Comparison of ENCODE assay signal across 8 cellular contexts in genomic region chr14:71321556-71322315, GRCh38. TPM values are rescaled to one million over a fixed set of nuclear protein-coding genes. Genes with fewer than 3 reads are reported as not detected.
A peak's percentile ranks its signal among the peaks of the same experiment; 100 is the strongest.
DNase-seq lines count a peak whose midpoint lies in the region; ATAC-seq and TF ChIP-seq lines count a peak whose summit lies in the region.

No MANE protein-coding gene starts in this region.

- H3K4me1 ChIP-seq in gastroesophageal sphincter: peaks cover 0 to 48% (median 4%) of the 10 kb centered on the region in 3 donors
- no peaks in the 10 kb centered on the region for H3K4me1 ChIP-seq in ovary (ENCODE audit: insufficient read depth)

- no peaks in the 10 kb centered on the region for H3K9me3 Mint-ChIP-seq in activated CD4-positive, alpha-beta T cell treated with anti-CD3 and anti-CD28 coated beads for 36 hours (ENCODE audit: low read depth)
- no peaks in the 10 kb centered on the region for H3K9me3 Mint-ChIP-seq in activated CD8-positive, alpha-beta T cell treated with anti-CD3 and anti-CD28 coated beads for 36 hours

- TF ChIP-seq POLR2A in gastroesophageal sphincter (IDR thresholded peaks at IDR 0.05): no peak
- no peak for TF ChIP-seq POLR2A in ovary (IDR thresholded peaks at IDR 0.05)

- H3K36me3 Mint-ChIP-seq in activated CD4-positive, alpha-beta T cell treated with anti-CD3 and anti-CD28 coated beads for 36 hours (ENCODE audit: low read depth): peaks cover 9% of the 10 kb centered on the region
- peaks cover 2% of the 10 kb centered on the region for H3K36me3 Mint-ChIP-seq in activated CD8-positive, alpha-beta T cell treated with anti-CD3 and anti-CD28 coated beads for 36 hours (ENCODE audit: low read depth)

- CTCF ChIA-PET in activated CD4-positive, alpha-beta T cell treated with anti-CD3 and anti-CD28 coated beads for 36 hours (lab: Charles Lee): interaction anchor here (0.6 to 1.6 kb wide), 13 partner anchors 8 to 233 kb away, joined by 3 to 5 read pairs (median 3); no protein-coding TSS in a partner anchor
- CTCF ChIA-PET in activated CD8-positive, alpha-beta T cell treated with anti-CD3 and anti-CD28 coated beads for 36 hours (lab: Charles Lee): interaction anchor here (0.8 to 2.5 kb wide), 15 partner anchors 45 to 432 kb away, joined by 3 to 11 read pairs (median 3); no protein-coding TSS in a partner anchor

- H3K36me3 ChIP-seq in gastroesophageal sphincter (no peaks in the 10 kb centered on the region), ovary (no peaks in the 10 kb centered on the region)

- H3K27ac ChIP-seq in gastroesophageal sphincter: peak overlapping the region; percentile 95 to 100 (median 98)
- H3K27ac ChIP-seq in ovary: peak overlapping the region; percentile 93 to 98

- intact Hi-C loops in activated CD4-positive, alpha-beta T cell treated with anti-CD3 and anti-CD28 coated beads for 36 hours (cut with DNase I, micrococcal nuclease): loop anchor here (1.0 to 10.0 kb wide), 12 partner anchors 51 to 1709 kb away; partner anchors contain the start of genes PCNX1 (in 1 of the 2) and SUSD6 (in 1 of the 2)
- intact Hi-C loops in activated CD8-positive, alpha-beta T cell treated with anti-CD3 and anti-CD28 coated beads for 36 hours (cut with micrococcal nuclease): loop anchor here (5.0 to 10.0 kb wide), 2 partner anchors 86 to 153 kb away; no protein-coding TSS in a partner anchor
- intact Hi-C loops in ovary (cut with DNase I): loop anchor here in 3 of 4 donors (5.0 to 10.0 kb wide), 2 partner anchors 431 to 433 kb away; no protein-coding TSS in a partner anchor

- no peaks in the 10 kb centered on the region for H3K27me3 ChIP-seq in gastroesophageal sphincter
- no peaks in the 10 kb centered on the region for H3K27me3 ChIP-seq in ovary

- peak overlapping the region; percentile 89 for H3K27ac Mint-ChIP-seq in activated CD4-positive, alpha-beta T cell treated with anti-CD3 and anti-CD28 coated beads for 36 hours
- peak overlapping the region; percentile 93 for H3K27ac Mint-ChIP-seq in activated CD8-positive, alpha-beta T cell treated with anti-CD3 and anti-CD28 coated beads for 36 hours

- H3K9me3 ChIP-seq in gastroesophageal sphincter (no peaks in the 10 kb centered on the region), ovary (no peaks in the 10 kb centered on the region)

- peak; percentile 16 for DNase-seq in activated CD4-positive, alpha-beta T cell treated with anti-CD3 and anti-CD28 coated beads for 36 hours
- no peak for DNase-seq in activated CD4-positive, alpha-beta T cell treated with anti-CD3 and anti-CD28 coated beads, Interleukin-2, amount 50 U/mL, for 4 hours
- peak; percentile 61 for DNase-seq in NCI-H187 treated with DMSO at 0.1 percent for 48 hours (lab: John Stamatoyannopoulos, UW)
- peak; percentile 7 for DNase-seq in activated CD8-positive, alpha-beta T cell treated with anti-CD3 and anti-CD28 coated beads for 36 hours
- peak in 1 of 5 donors; percentile 17 for DNase-seq in ovary
- DNase-seq in activated gamma-delta T cell treated with Interleukin-2 at 50 U/mL for 16 hours: no peak

- H3K27me3 Mint-ChIP-seq in activated CD4-positive, alpha-beta T cell treated with anti-CD3 and anti-CD28 coated beads for 36 hours: no peaks in the 10 kb centered on the region
- no peaks in the 10 kb centered on the region for H3K27me3 Mint-ChIP-seq in activated CD8-positive, alpha-beta T cell treated with anti-CD3 and anti-CD28 coated beads for 36 hours

- H3K4me3 ChIP-seq in gastroesophageal sphincter: peak overlapping the region; percentile 83 to 88
- H3K4me3 ChIP-seq in ovary: peak overlapping the region; percentile 84

- POLR2A ChIA-PET in activated CD4-positive, alpha-beta T cell treated with anti-CD3 and anti-CD28 coated beads for 36 hours (lab: Charles Lee): interaction anchor here (0.6 to 2.4 kb wide), 12 partner anchors 9 to 408 kb away, joined by 3 to 17 read pairs (median 4); no protein-coding TSS in a partner anchor
- POLR2A ChIA-PET in activated CD8-positive, alpha-beta T cell treated with anti-CD3 and anti-CD28 coated beads for 36 hours (lab: Charles Lee): interaction anchor here (0.6 to 2.8 kb wide), 22 partner anchors 9 to 283 kb away, joined by 3 to 14 read pairs (median 4); no protein-coding TSS in a partner anchor

- H3K4me3 Mint-ChIP-seq in activated CD4-positive, alpha-beta T cell treated with anti-CD3 and anti-CD28 coated beads for 36 hours: peak overlapping the region; percentile 92
- peak overlapping the region; percentile 95 for H3K4me3 Mint-ChIP-seq in activated CD8-positive, alpha-beta T cell treated with anti-CD3 and anti-CD28 coated beads for 36 hours

- peaks cover 50% of the 10 kb centered on the region for H3K4me1 Mint-ChIP-seq in activated CD4-positive, alpha-beta T cell treated with anti-CD3 and anti-CD28 coated beads for 36 hours
- peaks cover 54% of the 10 kb centered on the region for H3K4me1 Mint-ChIP-seq in activated CD8-positive, alpha-beta T cell treated with anti-CD3 and anti-CD28 coated beads for 36 hours (ENCODE audit: low read depth)

- no peak for TF ChIP-seq EP300 in gastroesophageal sphincter (IDR thresholded peaks at IDR 0.05)
- TF ChIP-seq EP300 in ovary (IDR thresholded peaks at IDR 0.05): no peak

- WGBS in gastroesophageal sphincter (ENCODE audit: low coverage in 1 of 2), 2 donors: 1 to 2% methylated on average over 12 to 18 of the region's 26 CpGs
- WGBS in ovary, 3 donors: 2% methylated on average over 26 of the region's 26 CpGs

- no peak for TF ChIP-seq CTCF in activated CD8-positive, alpha-beta T cell treated with anti-CD3 and anti-CD28 coated beads for 36 hours (IDR thresholded peaks at IDR 0.05)
- TF ChIP-seq CTCF in gastroesophageal sphincter (IDR thresholded peaks at IDR 0.05) (no peak), ovary (IDR thresholded peaks at IDR 0.05) (no peak)

- no peak for ATAC-seq in activated CD4-positive, alpha-beta T cell treated with anti-CD3 and anti-CD28 coated beads for 36 hours
- ATAC-seq in activated CD8-positive, alpha-beta T cell treated with anti-CD3 and anti-CD28 coated beads for 36 hours: no peak
- ATAC-seq in gastroesophageal sphincter: no peak
- no peak for ATAC-seq in GM21576 (IDR thresholded peaks at IDR 0.05; ENCODE audit: unreplicated experiment)

RNA-seq across cellular contexts. Expression of gene SIPA1L1, which starts 1.5 kb away (rescaled TPM):
- total RNA-seq in activated CD4-positive, alpha-beta T cell treated with anti-CD3 and anti-CD28 coated beads for 36 hours: 10 to 100 TPM; 49.0 to 56.2 TPM
- 10 to 100 TPM; 52.0 to 57.7 TPM for total RNA-seq in activated CD8-positive, alpha-beta T cell treated with anti-CD3 and anti-CD28 coated beads for 36 hours
- total RNA-seq in gastroesophageal sphincter (10 to 100 TPM; 23.6 to 61.0 (median 44.7) TPM), ovary (10 to 100 TPM in 6 of 7 donors, 1 to 10 TPM in 1; 8.7 to 60.5 (median 18.9) TPM)
- polyA plus RNA-seq in ovary: 10 to 100 TPM in 1 of 2 donors, 1 to 10 TPM in 1; 7.3 to 61.7 TPM

Comparison
In these comparisons a context has a peak if more than half of its experiments do, and no peak if none do; other contexts are left out.
1. DNase-seq: peak in activated CD4-positive, alpha-beta T cell treated with anti-CD3 and anti-CD28 coated beads for 36 hours (single experiment), NCI-H187 treated with DMSO at 0.1 percent for 48 hours (single experiment) and activated CD8-positive, alpha-beta T cell treated with anti-CD3 and anti-CD28 coated beads for 36 hours (single experiment); none in activated CD4-positive, alpha-beta T cell treated with anti-CD3 and anti-CD28 coated beads, Interleukin-2, amount 50 U/mL, for 4 hours (0 of 2) and activated gamma-delta T cell treated with Interleukin-2 at 50 U/mL for 16 hours (single experiment).